ENCODE assay signal across 1 cellular context in genomic region chr17:6893382-6894205, GRCh38.
TF ChIP-seq lines count a peak whose summit lies in the region.

No MANE protein-coding gene starts in this region.

TF ChIP-seq in WTC11, 78 proteins besides CTCF, POLR2A, EP300 and RAD21:
- TF ChIP-seq CBFB (CRISPR knock-in tag; IDR thresholded peaks at IDR 0.05; ENCODE audit: low read depth) (no peak), SMAD4 (CRISPR knock-in tag; IDR thresholded peaks at IDR 0.05) (no peak), ZNF121 (CRISPR knock-in tag; IDR thresholded peaks at IDR 0.05) (no peak), TEAD1 (CRISPR knock-in tag; IDR thresholded peaks at IDR 0.05) (no peak), FOXJ3 (CRISPR knock-in tag; IDR thresholded peaks at IDR 0.05; ENCODE audit: borderline replicate concordance) (no peak), SMAD3 (CRISPR knock-in tag; IDR thresholded peaks at IDR 0.05; ENCODE audit: borderline replicate concordance) (no peak), SOX15 (CRISPR knock-in tag; IDR thresholded peaks at IDR 0.05) (no peak), TCF7 (CRISPR knock-in tag; IDR thresholded peaks at IDR 0.05; ENCODE audit: low read depth) (no peak), ZNF263 (CRISPR knock-in tag; IDR thresholded peaks at IDR 0.05; ENCODE audit: low read depth) (no peak), ZNF138 (CRISPR knock-in tag; conservative IDR thresholded peaks at IDR 0.05) (no peak), IRF2 (CRISPR knock-in tag; IDR thresholded peaks at IDR 0.05; ENCODE audit: borderline replicate concordance, low read depth) (no peak), JUN (CRISPR knock-in tag; IDR thresholded peaks at IDR 0.05) (no peak), FOXP4 (CRISPR knock-in tag; IDR thresholded peaks at IDR 0.05) (no peak)
- TF ChIP-seq, protein P1, sequence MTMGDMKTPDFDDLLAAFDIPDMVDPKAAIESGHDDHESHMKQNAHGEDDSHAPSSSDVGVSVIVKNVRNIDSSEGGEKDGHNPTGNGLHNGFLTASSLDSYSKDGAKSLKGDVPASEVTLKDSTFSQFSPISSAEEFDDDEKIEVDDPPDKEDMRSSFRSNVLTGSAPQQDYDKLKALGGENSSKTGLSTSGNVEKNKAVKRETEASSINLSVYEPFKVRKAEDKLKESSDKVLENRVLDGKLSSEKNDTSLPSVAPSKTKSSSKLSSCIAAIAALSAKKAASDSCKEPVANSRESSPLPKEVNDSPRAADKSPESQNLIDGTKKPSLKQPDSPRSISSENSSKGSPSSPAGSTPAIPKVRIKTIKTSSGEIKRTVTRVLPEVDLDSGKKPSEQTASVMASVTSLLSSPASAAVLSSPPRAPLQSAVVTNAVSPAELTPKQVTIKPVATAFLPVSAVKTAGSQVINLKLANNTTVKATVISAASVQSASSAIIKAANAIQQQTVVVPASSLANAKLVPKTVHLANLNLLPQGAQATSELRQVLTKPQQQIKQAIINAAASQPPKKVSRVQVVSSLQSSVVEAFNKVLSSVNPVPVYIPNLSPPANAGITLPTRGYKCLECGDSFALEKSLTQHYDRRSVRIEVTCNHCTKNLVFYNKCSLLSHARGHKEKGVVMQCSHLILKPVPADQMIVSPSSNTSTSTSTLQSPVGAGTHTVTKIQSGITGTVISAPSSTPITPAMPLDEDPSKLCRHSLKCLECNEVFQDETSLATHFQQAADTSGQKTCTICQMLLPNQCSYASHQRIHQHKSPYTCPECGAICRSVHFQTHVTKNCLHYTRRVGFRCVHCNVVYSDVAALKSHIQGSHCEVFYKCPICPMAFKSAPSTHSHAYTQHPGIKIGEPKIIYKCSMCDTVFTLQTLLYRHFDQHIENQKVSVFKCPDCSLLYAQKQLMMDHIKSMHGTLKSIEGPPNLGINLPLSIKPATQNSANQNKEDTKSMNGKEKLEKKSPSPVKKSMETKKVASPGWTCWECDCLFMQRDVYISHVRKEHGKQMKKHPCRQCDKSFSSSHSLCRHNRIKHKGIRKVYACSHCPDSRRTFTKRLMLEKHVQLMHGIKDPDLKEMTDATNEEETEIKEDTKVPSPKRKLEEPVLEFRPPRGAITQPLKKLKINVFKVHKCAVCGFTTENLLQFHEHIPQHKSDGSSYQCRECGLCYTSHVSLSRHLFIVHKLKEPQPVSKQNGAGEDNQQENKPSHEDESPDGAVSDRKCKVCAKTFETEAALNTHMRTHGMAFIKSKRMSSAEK (CRISPR knock-in tag; IDR thresholded peaks at IDR 0.05; ENCODE audit: borderline replicate concordance) = no peak
